Comparison of ENCODE assay signal across 1 cellular context in genomic region chr17:44384823-44385286, GRCh38.
A peak's percentile ranks its signal among the peaks of the same experiment; 100 is the strongest.
TF ChIP-seq lines count a peak whose summit lies in the region.

No MANE protein-coding gene starts in this region.

TF ChIP-seq in WTC11, 78 proteins besides CTCF, POLR2A, EP300 and RAD21 (continued from another document and continues in another):
- TF ChIP-seq ZNF532 (CRISPR knock-in tag; IDR thresholded peaks at IDR 0.05; ENCODE audit: borderline replicate concordance): no peak
- 0 out of 2 replicates have a peak, but pooled peaks have one; percentile 19 for TF ChIP-seq E2F5 (CRISPR knock-in tag; IDR thresholded peaks at IDR 0.05)
- TF ChIP-seq CDX4 (CRISPR knock-in tag; IDR thresholded peaks at IDR 0.05; ENCODE audit: borderline replicate concordance): no peak
- TF ChIP-seq NFYB (CRISPR knock-in tag; conservative IDR thresholded peaks at IDR 0.05; ENCODE audit: low read depth): no peak
- no peak for TF ChIP-seq OVOL2 (CRISPR knock-in tag; IDR thresholded peaks at IDR 0.05; ENCODE audit: borderline replicate concordance)
- TF ChIP-seq RORB (CRISPR knock-in tag; IDR thresholded peaks at IDR 0.05): no peak
- no peak for TF ChIP-seq GRHL2 (CRISPR knock-in tag; IDR thresholded peaks at IDR 0.05; ENCODE audit: insufficient replicate concordance, severe bottlenecking)
- no peak for TF ChIP-seq SMAD3 (CRISPR knock-in tag; IDR thresholded peaks at IDR 0.05; ENCODE audit: borderline replicate concordance)
- 0 out of 2 replicates have a peak, but pooled peaks have one; percentile 8 for TF ChIP-seq E2F1 (CRISPR knock-in tag; IDR thresholded peaks at IDR 0.05)
- 0 out of 2 replicates have a peak, but pooled peaks have one; percentile 5 for TF ChIP-seq GABPB1 (CRISPR knock-in tag; IDR thresholded peaks at IDR 0.05)
- peak; percentile 70 for TF ChIP-seq SP1 (CRISPR knock-in tag; conservative IDR thresholded peaks at IDR 0.05)
- TF ChIP-seq ATF6 (CRISPR knock-in tag; IDR thresholded peaks at IDR 0.05): no peak
- peak; percentile 69; the same call in 1 of the 2 replicates for TF ChIP-seq TCF7 (CRISPR knock-in tag; IDR thresholded peaks at IDR 0.05; ENCODE audit: low read depth)
- TF ChIP-seq TEAD4 (CRISPR knock-in tag; IDR thresholded peaks at IDR 0.05): peak; percentile 51; the same call in 1 of the 2 replicates
- no peak for TF ChIP-seq AR (CRISPR knock-in tag; IDR thresholded peaks at IDR 0.05)
- TF ChIP-seq E2F4 (CRISPR knock-in tag; IDR thresholded peaks at IDR 0.05; ENCODE audit: borderline replicate concordance, low read depth): peak; percentile 65; the same call in 1 of the 2 replicates
- TF ChIP-seq CREB1 (CRISPR knock-in tag; IDR thresholded peaks at IDR 0.05): no peak
- no peak for TF ChIP-seq MLX (CRISPR knock-in tag; IDR thresholded peaks at IDR 0.05)
- TF ChIP-seq KAT7 (CRISPR knock-in tag; IDR thresholded peaks at IDR 0.05; ENCODE audit: borderline replicate concordance): no peak; the same call in 1 of the 2 replicates
- TF ChIP-seq NR1H2 (CRISPR knock-in tag; IDR thresholded peaks at IDR 0.05): no peak
- TF ChIP-seq ZNF317 (CRISPR knock-in tag; IDR thresholded peaks at IDR 0.05; ENCODE audit: borderline replicate concordance, low read depth): no peak
- peak; percentile 44; the same call in 1 of the 2 replicates for TF ChIP-seq PRDM15 (CRISPR knock-in tag; IDR thresholded peaks at IDR 0.05)
- TF ChIP-seq FOXJ3 (CRISPR knock-in tag; IDR thresholded peaks at IDR 0.05; ENCODE audit: borderline replicate concordance): no peak
- no peak for TF ChIP-seq JAZF1 (CRISPR knock-in tag; IDR thresholded peaks at IDR 0.05)
- TF ChIP-seq TP53 (CRISPR knock-in tag; IDR thresholded peaks at IDR 0.05): no peak
- TF ChIP-seq ATF3 (CRISPR knock-in tag; conservative IDR thresholded peaks at IDR 0.05): no peak
- no peak for TF ChIP-seq ZNF512 (CRISPR knock-in tag; IDR thresholded peaks at IDR 0.05; ENCODE audit: borderline replicate concordance)
- 0 out of 2 replicates have a peak, but pooled peaks have one; percentile 35 for TF ChIP-seq ZNF219 (CRISPR knock-in tag; IDR thresholded peaks at IDR 0.05; ENCODE audit: borderline replicate concordance)
- no peak for TF ChIP-seq HMGA2 (CRISPR knock-in tag; IDR thresholded peaks at IDR 0.05)
- peak; percentile 89 for TF ChIP-seq FOXP1 (CRISPR knock-in tag; IDR thresholded peaks at IDR 0.05; ENCODE audit: borderline replicate concordance)
- TF ChIP-seq ZNF671 (CRISPR knock-in tag; IDR thresholded peaks at IDR 0.05): no peak
- TF ChIP-seq FOXK1 (CRISPR knock-in tag; IDR thresholded peaks at IDR 0.05): peak; percentile 63; the same call in 1 of the 2 replicates
- no peak for TF ChIP-seq MXD4 (CRISPR knock-in tag; IDR thresholded peaks at IDR 0.05; ENCODE audit: borderline replicate concordance)
- TF ChIP-seq ERG (CRISPR knock-in tag; IDR thresholded peaks at IDR 0.05): no peak
- no peak for TF ChIP-seq GTF2I (CRISPR knock-in tag; conservative IDR thresholded peaks at IDR 0.05)
